ENCODE assay signal across 11 cellular contexts in genomic region chr5:124524552-124525232, GRCh38.
DNase-seq lines count a peak whose midpoint lies in the region; ATAC-seq and TF ChIP-seq lines count a peak whose summit lies in the region.
"Had no signal": no experiment of that assay in that cellular context is flagged by ENCODE, and none has a peak within 500 bp of the region (broad histone marks: within the 10 kb centered on the region; RNA-seq: fewer than 3 reads in every experiment).

No MANE protein-coding gene starts in this region.

- H3K27me3 ChIP-seq in suprapubic skin, result no peaks in the 10 kb centered on the region
- H3K27me3 ChIP-seq: BLaER1 treated with 17β-estradiol and CSF1 and Interleukin-3, amounts not matched to agents 10 nM and 100 nM had no signal

- 95% methylated on average over 6 of the region's 6 CpGs for WGBS in suprapubic skin

- peaks cover 15% of the 10 kb centered on the region for H3K36me3 Mint-ChIP-seq in nephron progenitor cell (ENCODE audit: low read depth)

- no peak for TF ChIP-seq POLR2A in suprapubic skin (IDR thresholded peaks at IDR 0.05)

- DNase-seq in GM10266 (ENCODE audit: extremely low spot score) (peak; percentile 56), NCI-H69 (lab: John Stamatoyannopoulos, UW) (peak; percentile 16), NCI-H2171 (lab: John Stamatoyannopoulos, UW) (no peak), amygdala (lab: John Stamatoyannopoulos, UW) (no peak), nephron progenitor cell (no peak), suprapubic skin (ENCODE audit: low spot score in 2 of 2) (no peak)
- DNase-seq: activated CD8-positive, alpha-beta memory T cell treated with anti-CD3 and anti-CD28 coated beads, Interleukin-2, amount 50 U/mL, for 4 hours had no signal

- ATAC-seq in GM19351 (IDR thresholded peaks at IDR 0.05; ENCODE audit: unreplicated experiment) (peak; percentile 87), HG02973 (IDR thresholded peaks at IDR 0.05; ENCODE audit: unreplicated experiment) (peak; percentile 93)

- H3K27me3 Mint-ChIP-seq in nephron progenitor cell (ENCODE audit: low read depth, poor library complexity), result no peaks in the 10 kb centered on the region

- H3K27ac ChIP-seq in suprapubic skin, result no peak overlapping the region
- H3K27ac ChIP-seq: BLaER1 treated with 17β-estradiol and CSF1 and Interleukin-3, amounts not matched to agents 10 nM and 100 nM; thoracic aorta had no signal

- H3K36me3 ChIP-seq in suprapubic skin, result no peaks in the 10 kb centered on the region
- H3K36me3 ChIP-seq: BLaER1 treated with 17β-estradiol and CSF1 and Interleukin-3, amounts not matched to agents 10 nM and 100 nM; thoracic aorta had no signal

- H3K9me3 Mint-ChIP-seq in nephron progenitor cell, result peaks cover 24% of the 10 kb centered on the region

- H3K9me3 ChIP-seq in suprapubic skin, result no peaks in the 10 kb centered on the region
- H3K9me3 ChIP-seq: thoracic aorta had no signal

- TF ChIP-seq CTCF in GM10266 (IDR thresholded peaks at IDR 0.05; ENCODE audit: control insufficient read depth, insufficient read depth, low read depth, missing control alignments) (peak; percentile 29), nephron progenitor cell (IDR thresholded peaks at IDR 0.05) (no peak), suprapubic skin (IDR thresholded peaks at IDR 0.05) (no peak)

- H3K4me1 ChIP-seq in suprapubic skin, result no peaks in the 10 kb centered on the region

- no peak for TF ChIP-seq EP300 in suprapubic skin (IDR thresholded peaks at IDR 0.05)

- peaks cover 9% of the 10 kb centered on the region for H3K4me1 Mint-ChIP-seq in nephron progenitor cell

- no peak overlapping the region for H3K4me3 ChIP-seq in suprapubic skin
- H3K4me3 ChIP-seq: BLaER1 treated with 17β-estradiol and CSF1 and Interleukin-3, amounts not matched to agents 10 nM and 100 nM; thoracic aorta had no signal

- H3K4me3 Mint-ChIP-seq in nephron progenitor cell, result no peak overlapping the region

- no peak overlapping the region for H3K27ac Mint-ChIP-seq in nephron progenitor cell

Comparison
In these comparisons a context has a peak if more than half of its experiments do, and no peak if none do; other contexts are left out.
1. DNase-seq: peak in GM10266 (single experiment) and NCI-H69 (single experiment); none in NCI-H2171 (single experiment), amygdala (0 of 56), nephron progenitor cell (single experiment) and suprapubic skin (0 of 2).